Comparison of ENCODE assay signal across 8 cellular contexts in the genomic region with DNA sequence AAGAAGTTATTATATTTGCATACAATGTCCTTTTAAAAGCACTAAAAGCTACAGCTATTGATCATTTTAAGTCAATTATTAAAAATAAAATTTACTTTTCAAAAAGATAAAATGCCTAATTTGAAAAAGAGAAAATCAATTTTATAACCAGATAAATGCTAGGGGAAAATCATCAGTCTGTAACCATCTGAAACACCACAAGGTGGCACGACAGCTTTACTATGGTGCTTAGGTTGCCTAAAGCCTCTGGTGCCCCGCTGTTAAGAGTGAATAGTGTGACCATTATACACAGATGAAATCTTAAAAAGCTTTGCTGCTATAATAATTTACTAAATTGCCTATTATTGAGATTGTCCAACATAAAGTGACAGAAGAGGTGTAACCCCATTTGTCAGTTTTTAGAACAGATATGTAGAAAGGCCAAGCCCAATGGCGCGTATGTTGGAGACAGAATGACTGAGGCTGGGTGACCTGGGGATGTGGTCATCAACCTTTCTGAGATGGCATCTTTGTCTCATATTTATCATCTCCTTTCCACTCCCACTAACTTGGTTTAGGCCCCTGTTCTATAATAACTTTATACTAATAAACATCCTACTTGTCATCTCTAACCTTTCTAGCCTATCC.
DNase-seq lines count a peak whose midpoint lies in the region; ATAC-seq, FAIRE-seq and TF ChIP-seq lines count a peak whose summit lies in the region.

No MANE protein-coding gene starts in this region.

- H3K27me3 ChIP-seq in endothelial cell of umbilical vein (ENCODE audit: control insufficient read depth in 2 of 2, insufficient read depth in 2 of 2, low read length in 2 of 2), result peaks cover 12 to 16% of the 10 kb centered on the region in 2 experiments
- H3K27me3 ChIP-seq in CD8-positive, alpha-beta memory T cell (ENCODE audit: insufficient read depth, low read length, poor library complexity, severe bottlenecking), result no peaks in the 10 kb centered on the region

- no peak overlapping the region for H3K4me3 Mint-ChIP-seq in naive B cell
- H3K4me3 Mint-ChIP-seq in CD8-positive, alpha-beta memory T cell, result no peak overlapping the region

- POLR2A ChIA-PET in endothelial cell of umbilical vein (lab: Charles Lee), result no interaction called here
- POLR2A ChIA-PET in CD8-positive, alpha-beta memory T cell (lab: Charles Lee), result no interaction called here

- no peak overlapping the region for H3K4me2 ChIP-seq in endothelial cell of umbilical vein (ENCODE audit: insufficient read depth, low read length)

- TF ChIP-seq CTCF in endothelial cell of umbilical vein (IDR thresholded peaks at IDR 0.05; ENCODE audit: extremely low read depth in 1 of 2, insufficient read depth in 1 of 2, low read depth in 1 of 2, low read length in 2 of 2), result peak; percentile 38 to 47

- H3K36me3 ChIP-seq in endothelial cell of umbilical vein (ENCODE audit: control insufficient read depth in 2 of 2, extremely low read depth in 1 of 2, insufficient read depth in 2 of 2, low read length in 2 of 2), result no peaks in the 10 kb centered on the region
- H3K36me3 ChIP-seq in CD8-positive, alpha-beta memory T cell (ENCODE audit: insufficient read depth, low read length), result no peaks in the 10 kb centered on the region

- no peaks in the 10 kb centered on the region for H3K4me1 ChIP-seq in endothelial cell of umbilical vein (ENCODE audit: control insufficient read depth, extremely low read depth, insufficient read depth, low read length)
- no peaks in the 10 kb centered on the region for H3K4me1 ChIP-seq in CD8-positive, alpha-beta memory T cell (ENCODE audit: insufficient read depth, low read length)

- ATAC-seq in HG03280 (IDR thresholded peaks at IDR 0.05; ENCODE audit: unreplicated experiment) (peak; percentile 82), naive B cell (ENCODE audit: low read depth in 2 of 2) (peak; percentile 91 to 93)

- no peaks in the 10 kb centered on the region for H3K4me1 Mint-ChIP-seq in naive B cell
- H3K4me1 Mint-ChIP-seq in CD8-positive, alpha-beta memory T cell, result no peaks in the 10 kb centered on the region

- H3K9me3 Mint-ChIP-seq in naive B cell, result peaks cover 0 to 6% (median under 1%) of the 10 kb centered on the region in 7 donors
- peaks cover 0 to 1% (median 0%) of the 10 kb centered on the region in 5 donors for H3K9me3 Mint-ChIP-seq in CD8-positive, alpha-beta memory T cell

- no peak overlapping the region for H3K4me3 ChIP-seq in endothelial cell of umbilical vein (replicated peaks in 1 of 3; ENCODE audit: insufficient read depth in 1 of 3, low read depth in 1 of 3, low read length in 3 of 3)
- H3K4me3 ChIP-seq in CD8-positive, alpha-beta memory T cell (ENCODE audit: low read length), result no peak overlapping the region

- H3K9me1 ChIP-seq in endothelial cell of umbilical vein (replicated peaks; ENCODE audit: control insufficient read depth, extremely low read depth, insufficient read depth, low read length), result no peaks in the 10 kb centered on the region

- H2AFZ ChIP-seq in endothelial cell of umbilical vein (ENCODE audit: low read depth, low read length), result no peak overlapping the region

- H3K36me3 Mint-ChIP-seq in naive B cell, result peaks cover 0 to 1% of the 10 kb centered on the region in 2 donors
- no peaks in the 10 kb centered on the region for H3K36me3 Mint-ChIP-seq in CD8-positive, alpha-beta memory T cell

- dilution Hi-C loops in endothelial cell of umbilical vein (cut with MboI; ENCODE audit: extremely low pct_ligation_motif_present, low sequenced_read_pairs), result no loop called here

- H3K27ac ChIP-seq in endothelial cell of umbilical vein (ENCODE audit: insufficient read depth, low read depth, low read length), result no peak overlapping the region
- no peak overlapping the region for H3K27ac ChIP-seq in CD8-positive, alpha-beta memory T cell (ENCODE audit: low read depth, low read length)

- no peak for TF ChIP-seq POLR2A in endothelial cell of umbilical vein (IDR thresholded peaks at IDR 0.05; ENCODE audit: low read depth, low read length)

- H3K9ac ChIP-seq in endothelial cell of umbilical vein (replicated peaks; ENCODE audit: extremely low read depth, insufficient read depth, low read length), result no peak overlapping the region

- H3K79me2 ChIP-seq in endothelial cell of umbilical vein (ENCODE audit: control insufficient read depth, insufficient read depth, low read length), result no peaks in the 10 kb centered on the region

- intact Hi-C loops in endothelial cell of umbilical vein (cut with micrococcal nuclease), result loop anchor here (1.0 kb wide), 2 partner anchors 93 to 184 kb away; no protein-coding TSS in a partner anchor

- FAIRE-seq in GM19239 (lab: Jason Lieb, UNC) (peak; percentile 68), endothelial cell of umbilical vein (lab: Jason Lieb, UNC) (peak; percentile 62)

- DNase-seq in NCI-H1436 (lab: John Stamatoyannopoulos, UW), result peak; percentile 13
- DNase-seq in NCI-H1436 treated with DMSO at 0.1 percent for 48 hours (lab: John Stamatoyannopoulos, UW), result no peak
- peak; percentile 23 for DNase-seq in GM19239 (ENCODE audit: insufficient read length, low spot score)
- peak; percentile 66 for DNase-seq in RKO (ENCODE audit: low spot score)
- DNase-seq in endothelial cell of umbilical vein (ENCODE audit: low read depth, low spot score), result peak; percentile 53
- DNase-seq in naive B cell, result peak; percentile 48
- no peak for DNase-seq in CD8-positive, alpha-beta memory T cell

- no TSS peak for BruUV-seq in endothelial cell of umbilical vein (replicated peaks; lab: Mats Ljungman, UMichigan)

- CTCF ChIA-PET in endothelial cell of umbilical vein (lab: Charles Lee), result interaction anchor here (0.6 to 15.1 kb wide), 15 partner anchors 12 to 391 kb away, joined by 3 to 360 read pairs (median 5); no protein-coding TSS in a partner anchor
- CTCF ChIA-PET in CD8-positive, alpha-beta memory T cell (lab: Charles Lee), result interaction anchor here (1.2 to 3.2 kb wide), 4 partner anchors 9 to 184 kb away, joined by 3 to 15 read pairs (median 4); no protein-coding TSS in a partner anchor

- no peaks in the 10 kb centered on the region for H4K20me1 ChIP-seq in endothelial cell of umbilical vein (replicated peaks; ENCODE audit: control insufficient read depth, extremely low read depth, insufficient read depth, low read length)

- no peaks in the 10 kb centered on the region for H3K27me3 Mint-ChIP-seq in naive B cell
- H3K27me3 Mint-ChIP-seq in CD8-positive, alpha-beta memory T cell, result peaks cover 3 to 18% of the 10 kb centered on the region in 2 donors

- H3K9me3 ChIP-seq in endothelial cell of umbilical vein (replicated peaks; ENCODE audit: control insufficient read depth, insufficient read depth, low read length), result no peaks in the 10 kb centered on the region
- H3K9me3 ChIP-seq in CD8-positive, alpha-beta memory T cell (ENCODE audit: low read length), result no peaks in the 10 kb centered on the region

- H3K27ac Mint-ChIP-seq in naive B cell, result no peak overlapping the region
- no peak overlapping the region for H3K27ac Mint-ChIP-seq in CD8-positive, alpha-beta memory T cell

TF ChIP-seq in endothelial cell of umbilical vein, 7 proteins besides CTCF, POLR2A, EP300 and RAD21:
- no peak for TF ChIP-seq POLR2AphosphoS5 (IDR thresholded peaks at IDR 0.05; ENCODE audit: insufficient read depth, low read depth, low read length)
- no peak for TF ChIP-seq EZH2 (IDR thresholded peaks at IDR 0.05; ENCODE audit: borderline replicate concordance, low read depth, low read length, severe bottlenecking)
- no peak for TF ChIP-seq MYC (IDR thresholded peaks at IDR 0.05; ENCODE audit: low read depth, low read length)
- TF ChIP-seq GATA2 (IDR thresholded peaks at IDR 0.05; ENCODE audit: insufficient read depth, insufficient read length, low read depth, low read length), result no peak
- no peak for TF ChIP-seq FOS (IDR thresholded peaks at IDR 0.05; ENCODE audit: borderline replicate concordance, insufficient read depth, low read length)
- no peak for TF ChIP-seq JUN (IDR thresholded peaks at IDR 0.05; ENCODE audit: borderline replicate concordance, insufficient read depth, insufficient read length, low read depth)
- TF ChIP-seq, protein P1, sequence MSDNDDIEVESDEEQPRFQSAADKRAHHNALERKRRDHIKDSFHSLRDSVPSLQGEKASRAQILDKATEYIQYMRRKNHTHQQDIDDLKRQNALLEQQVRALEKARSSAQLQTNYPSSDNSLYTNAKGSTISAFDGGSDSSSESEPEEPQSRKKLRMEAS (IDR thresholded peaks at IDR 0.05; ENCODE audit: insufficient read depth, insufficient read length), result no peak

Comparison
In these comparisons a context has a peak if more than half of its experiments do, and no peak if none do; other contexts are left out.
1. DNase-seq: peak in NCI-H1436 (single experiment), GM19239 (single experiment), RKO (single experiment), endothelial cell of umbilical vein (single experiment) and naive B cell (single experiment); none in NCI-H1436 treated with DMSO at 0.1 percent for 48 hours (single experiment) and CD8-positive, alpha-beta memory T cell (0 of 5).